1 cellular context compared by ENCODE assay signal in the genomic region with DNA sequence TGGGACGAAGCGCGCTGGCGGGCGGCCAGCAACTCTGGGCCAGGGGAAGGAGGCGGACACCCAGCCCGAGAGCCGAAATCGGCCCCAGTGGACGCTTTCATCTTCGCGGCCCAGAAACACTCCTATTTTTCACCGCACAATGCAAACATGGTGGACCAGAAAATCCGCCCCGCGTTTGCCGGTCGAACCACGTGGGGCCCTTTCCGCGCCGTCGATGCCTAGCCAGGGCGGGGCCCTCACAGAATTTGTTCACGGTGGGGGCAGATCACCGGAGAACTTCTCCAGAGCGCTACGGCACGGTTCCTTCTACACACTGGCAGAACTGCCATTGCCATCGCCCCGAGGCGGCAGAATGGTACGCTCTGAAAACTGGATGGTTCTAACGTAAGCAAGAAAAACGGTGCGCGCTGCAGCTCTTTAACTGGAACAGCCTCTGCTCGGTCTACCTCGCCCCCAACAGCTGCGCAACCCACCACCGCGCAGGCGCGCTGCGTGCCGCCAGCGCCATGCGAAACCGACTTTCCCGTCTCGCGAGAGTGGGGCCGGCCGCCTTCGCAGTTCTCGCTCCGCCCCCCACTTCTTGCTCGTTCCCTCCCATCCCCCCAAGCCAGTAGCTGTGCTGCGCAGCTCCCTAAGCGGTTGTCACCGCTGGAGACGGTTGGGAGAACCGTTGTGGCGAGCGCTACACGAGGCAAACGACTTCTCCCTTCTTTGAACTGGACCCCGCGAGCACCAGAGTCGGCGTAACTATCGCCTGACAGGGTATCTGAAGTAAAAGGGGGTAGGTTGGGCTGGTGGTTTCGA.
TF ChIP-seq lines count a peak whose summit lies in the region.

A gene with protein sequence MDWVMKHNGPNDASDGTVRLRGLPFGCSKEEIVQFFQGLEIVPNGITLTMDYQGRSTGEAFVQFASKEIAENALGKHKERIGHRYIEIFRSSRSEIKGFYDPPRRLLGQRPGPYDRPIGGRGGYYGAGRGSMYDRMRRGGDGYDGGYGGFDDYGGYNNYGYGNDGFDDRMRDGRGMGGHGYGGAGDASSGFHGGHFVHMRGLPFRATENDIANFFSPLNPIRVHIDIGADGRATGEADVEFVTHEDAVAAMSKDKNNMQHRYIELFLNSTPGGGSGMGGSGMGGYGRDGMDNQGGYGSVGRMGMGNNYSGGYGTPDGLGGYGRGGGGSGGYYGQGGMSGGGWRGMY (plus strand): TSS at position 610 of the 804 bp plus-strand sequence. CDS start 5,158 bp downstream, outside the sequence.

TF ChIP-seq in K562, 482 proteins besides CTCF, POLR2A, EP300 and RAD21 (continued from another document):
- TF ChIP-seq, protein P1, sequence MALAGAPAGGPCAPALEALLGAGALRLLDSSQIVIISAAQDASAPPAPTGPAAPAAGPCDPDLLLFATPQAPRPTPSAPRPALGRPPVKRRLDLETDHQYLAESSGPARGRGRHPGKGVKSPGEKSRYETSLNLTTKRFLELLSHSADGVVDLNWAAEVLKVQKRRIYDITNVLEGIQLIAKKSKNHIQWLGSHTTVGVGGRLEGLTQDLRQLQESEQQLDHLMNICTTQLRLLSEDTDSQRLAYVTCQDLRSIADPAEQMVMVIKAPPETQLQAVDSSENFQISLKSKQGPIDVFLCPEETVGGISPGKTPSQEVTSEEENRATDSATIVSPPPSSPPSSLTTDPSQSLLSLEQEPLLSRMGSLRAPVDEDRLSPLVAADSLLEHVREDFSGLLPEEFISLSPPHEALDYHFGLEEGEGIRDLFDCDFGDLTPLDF (CRISPR knock-in tag; IDR thresholded peaks at IDR 0.05), result peak; percentile 83
- TF ChIP-seq MTA3 (IDR thresholded peaks at IDR 0.05; ENCODE audit: borderline replicate concordance) (peak; percentile 95), NR3C1 (CRISPR knock-in tag; IDR thresholded peaks at IDR 0.05) (peak; percentile 82; the same call in 1 of the 2 replicates), ZNF830 (CRISPR knock-in tag; IDR thresholded peaks at IDR 0.05) (no peak), TAF7 (tag; IDR thresholded peaks at IDR 0.05) (peak; percentile 100), L3MBTL2 (IDR thresholded peaks at IDR 0.05) (peak; percentile 99), ZNF507 (tag; conservative IDR thresholded peaks at IDR 0.05) (no peak), RAD51 (IDR thresholded peaks at IDR 0.05; ENCODE audit: borderline replicate concordance, low read depth) (peak; percentile 81), ARID1B (IDR thresholded peaks at IDR 0.05) (peak; percentile 31; the same call in 1 of the 2 replicates), MTA1 (IDR thresholded peaks at IDR 0.05; ENCODE audit: borderline replicate concordance) (no peak; the same call in none of the 2 replicates), NFIX (CRISPR knock-in tag; IDR thresholded peaks at IDR 0.05; ENCODE audit: low read depth) (no peak), ZNF717 (CRISPR knock-in tag; IDR thresholded peaks at IDR 0.05) (no peak)
- TF ChIP-seq, protein P2, sequence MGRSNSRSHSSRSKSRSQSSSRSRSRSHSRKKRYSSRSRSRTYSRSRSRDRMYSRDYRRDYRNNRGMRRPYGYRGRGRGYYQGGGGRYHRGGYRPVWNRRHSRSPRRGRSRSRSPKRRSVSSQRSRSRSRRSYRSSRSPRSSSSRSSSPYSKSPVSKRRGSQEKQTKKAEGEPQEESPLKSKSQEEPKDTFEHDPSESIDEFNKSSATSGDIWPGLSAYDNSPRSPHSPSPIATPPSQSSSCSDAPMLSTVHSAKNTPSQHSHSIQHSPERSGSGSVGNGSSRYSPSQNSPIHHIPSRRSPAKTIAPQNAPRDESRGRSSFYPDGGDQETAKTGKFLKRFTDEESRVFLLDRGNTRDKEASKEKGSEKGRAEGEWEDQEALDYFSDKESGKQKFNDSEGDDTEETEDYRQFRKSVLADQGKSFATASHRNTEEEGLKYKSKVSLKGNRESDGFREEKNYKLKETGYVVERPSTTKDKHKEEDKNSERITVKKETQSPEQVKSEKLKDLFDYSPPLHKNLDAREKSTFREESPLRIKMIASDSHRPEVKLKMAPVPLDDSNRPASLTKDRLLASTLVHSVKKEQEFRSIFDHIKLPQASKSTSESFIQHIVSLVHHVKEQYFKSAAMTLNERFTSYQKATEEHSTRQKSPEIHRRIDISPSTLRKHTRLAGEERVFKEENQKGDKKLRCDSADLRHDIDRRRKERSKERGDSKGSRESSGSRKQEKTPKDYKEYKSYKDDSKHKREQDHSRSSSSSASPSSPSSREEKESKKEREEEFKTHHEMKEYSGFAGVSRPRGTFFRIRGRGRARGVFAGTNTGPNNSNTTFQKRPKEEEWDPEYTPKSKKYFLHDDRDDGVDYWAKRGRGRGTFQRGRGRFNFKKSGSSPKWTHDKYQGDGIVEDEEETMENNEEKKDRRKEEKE (IDR thresholded peaks at IDR 0.05; ENCODE audit: borderline replicate concordance in 1 of 2, control insufficient read depth in 1 of 2, low read depth in 2 of 2, low read length in 1 of 2), result 0 out of 4 replicates have a peak, but pooled peaks of 1 of the 2 experiments have one; percentile 5
- TF ChIP-seq, protein P3, sequence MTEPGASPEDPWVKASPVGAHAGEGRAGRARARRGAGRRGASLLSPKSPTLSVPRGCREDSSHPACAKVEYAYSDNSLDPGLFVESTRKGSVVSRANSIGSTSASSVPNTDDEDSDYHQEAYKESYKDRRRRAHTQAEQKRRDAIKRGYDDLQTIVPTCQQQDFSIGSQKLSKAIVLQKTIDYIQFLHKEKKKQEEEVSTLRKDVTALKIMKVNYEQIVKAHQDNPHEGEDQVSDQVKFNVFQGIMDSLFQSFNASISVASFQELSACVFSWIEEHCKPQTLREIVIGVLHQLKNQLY (CRISPR knock-in tag; conservative IDR thresholded peaks at IDR 0.05), result peak in 1 of 2 experiments; percentile 49; a peak in 1 of 4 replicates
- TF ChIP-seq, protein P4, sequence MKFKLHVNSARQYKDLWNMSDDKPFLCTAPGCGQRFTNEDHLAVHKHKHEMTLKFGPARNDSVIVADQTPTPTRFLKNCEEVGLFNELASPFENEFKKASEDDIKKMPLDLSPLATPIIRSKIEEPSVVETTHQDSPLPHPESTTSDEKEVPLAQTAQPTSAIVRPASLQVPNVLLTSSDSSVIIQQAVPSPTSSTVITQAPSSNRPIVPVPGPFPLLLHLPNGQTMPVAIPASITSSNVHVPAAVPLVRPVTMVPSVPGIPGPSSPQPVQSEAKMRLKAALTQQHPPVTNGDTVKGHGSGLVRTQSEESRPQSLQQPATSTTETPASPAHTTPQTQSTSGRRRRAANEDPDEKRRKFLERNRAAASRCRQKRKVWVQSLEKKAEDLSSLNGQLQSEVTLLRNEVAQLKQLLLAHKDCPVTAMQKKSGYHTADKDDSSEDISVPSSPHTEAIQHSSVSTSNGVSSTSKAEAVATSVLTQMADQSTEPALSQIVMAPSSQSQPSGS (CRISPR knock-in tag; IDR thresholded peaks at IDR 0.05), result 0 out of 2 replicates have a peak, but pooled peaks have one; percentile 9
- TF ChIP-seq, protein P5, sequence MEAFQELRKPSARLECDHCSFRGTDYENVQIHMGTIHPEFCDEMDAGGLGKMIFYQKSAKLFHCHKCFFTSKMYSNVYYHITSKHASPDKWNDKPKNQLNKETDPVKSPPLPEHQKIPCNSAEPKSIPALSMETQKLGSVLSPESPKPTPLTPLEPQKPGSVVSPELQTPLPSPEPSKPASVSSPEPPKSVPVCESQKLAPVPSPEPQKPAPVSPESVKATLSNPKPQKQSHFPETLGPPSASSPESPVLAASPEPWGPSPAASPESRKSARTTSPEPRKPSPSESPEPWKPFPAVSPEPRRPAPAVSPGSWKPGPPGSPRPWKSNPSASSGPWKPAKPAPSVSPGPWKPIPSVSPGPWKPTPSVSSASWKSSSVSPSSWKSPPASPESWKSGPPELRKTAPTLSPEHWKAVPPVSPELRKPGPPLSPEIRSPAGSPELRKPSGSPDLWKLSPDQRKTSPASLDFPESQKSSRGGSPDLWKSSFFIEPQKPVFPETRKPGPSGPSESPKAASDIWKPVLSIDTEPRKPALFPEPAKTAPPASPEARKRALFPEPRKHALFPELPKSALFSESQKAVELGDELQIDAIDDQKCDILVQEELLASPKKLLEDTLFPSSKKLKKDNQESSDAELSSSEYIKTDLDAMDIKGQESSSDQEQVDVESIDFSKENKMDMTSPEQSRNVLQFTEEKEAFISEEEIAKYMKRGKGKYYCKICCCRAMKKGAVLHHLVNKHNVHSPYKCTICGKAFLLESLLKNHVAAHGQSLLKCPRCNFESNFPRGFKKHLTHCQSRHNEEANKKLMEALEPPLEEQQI (IDR thresholded peaks at IDR 0.05), result peak; percentile 39; the same call in 1 of the 2 replicates
- TF ChIP-seq, protein P6, sequence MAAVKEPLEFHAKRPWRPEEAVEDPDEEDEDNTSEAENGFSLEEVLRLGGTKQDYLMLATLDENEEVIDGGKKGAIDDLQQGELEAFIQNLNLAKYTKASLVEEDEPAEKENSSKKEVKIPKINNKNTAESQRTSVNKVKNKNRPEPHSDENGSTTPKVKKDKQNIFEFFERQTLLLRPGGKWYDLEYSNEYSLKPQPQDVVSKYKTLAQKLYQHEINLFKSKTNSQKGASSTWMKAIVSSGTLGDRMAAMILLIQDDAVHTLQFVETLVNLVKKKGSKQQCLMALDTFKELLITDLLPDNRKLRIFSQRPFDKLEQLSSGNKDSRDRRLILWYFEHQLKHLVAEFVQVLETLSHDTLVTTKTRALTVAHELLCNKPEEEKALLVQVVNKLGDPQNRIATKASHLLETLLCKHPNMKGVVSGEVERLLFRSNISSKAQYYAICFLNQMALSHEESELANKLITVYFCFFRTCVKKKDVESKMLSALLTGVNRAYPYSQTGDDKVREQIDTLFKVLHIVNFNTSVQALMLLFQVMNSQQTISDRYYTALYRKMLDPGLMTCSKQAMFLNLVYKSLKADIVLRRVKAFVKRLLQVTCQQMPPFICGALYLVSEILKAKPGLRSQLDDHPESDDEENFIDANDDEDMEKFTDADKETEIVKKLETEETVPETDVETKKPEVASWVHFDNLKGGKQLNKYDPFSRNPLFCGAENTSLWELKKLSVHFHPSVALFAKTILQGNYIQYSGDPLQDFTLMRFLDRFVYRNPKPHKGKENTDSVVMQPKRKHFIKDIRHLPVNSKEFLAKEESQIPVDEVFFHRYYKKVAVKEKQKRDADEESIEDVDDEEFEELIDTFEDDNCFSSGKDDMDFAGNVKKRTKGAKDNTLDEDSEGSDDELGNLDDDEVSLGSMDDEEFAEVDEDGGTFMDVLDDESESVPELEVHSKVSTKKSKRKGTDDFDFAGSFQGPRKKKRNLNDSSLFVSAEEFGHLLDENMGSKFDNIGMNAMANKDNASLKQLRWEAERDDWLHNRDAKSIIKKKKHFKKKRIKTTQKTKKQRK (IDR thresholded peaks at IDR 0.05; ENCODE audit: borderline replicate concordance, low read depth, low read length), result no peak
